28 cellular contexts compared by ENCODE assay signal in the genomic region with DNA sequence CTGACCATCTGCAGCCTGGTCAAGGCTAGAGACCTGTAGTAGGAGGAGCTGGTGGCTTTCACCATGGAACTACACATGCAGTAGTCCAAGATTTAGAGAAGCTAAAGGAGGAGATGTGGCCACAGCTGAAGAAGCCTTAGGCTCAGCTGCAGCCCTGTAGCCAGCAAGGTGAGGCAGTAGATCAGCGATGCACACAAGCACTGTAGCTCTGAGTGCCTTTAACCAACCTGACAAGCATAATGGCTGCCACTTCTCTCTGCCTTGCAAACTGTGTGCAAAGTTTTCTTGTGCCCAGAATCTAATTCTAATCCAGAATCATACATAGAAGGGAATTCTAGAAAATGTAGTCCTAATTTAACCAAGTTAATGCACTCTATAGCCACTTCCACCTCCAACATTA.
"Had no signal": no experiment of that assay in that cellular context is flagged by ENCODE, and none has a peak within 500 bp of the region (broad histone marks: within the 10 kb centered on the region; RNA-seq: fewer than 3 reads in every experiment).

No MANE protein-coding gene starts in this region.

- DNase-seq: natural killer cell; nucleus accumbens; pancreas; psoas muscle; right cardiac atrium; right lobe of liver; sigmoid colon; small intestine; stimulated activated CD4-positive, alpha-beta T cell treated with anti-CD3 and anti-CD28 coated beads, Interleukin-15, amount 100 ng/mL, for 24 hours; stimulated activated CD4-positive, alpha-beta T cell treated with anti-CD3 and anti-CD28 coated beads, Interleukin-2, amount 100 ng/mL, for 24 hours; stimulated activated CD4-positive, alpha-beta T cell treated with anti-CD3 and anti-CD28 coated beads, Interleukin-2, amount 100 ng/mL, for 48 hours; stimulated activated CD4-positive, alpha-beta T cell treated with anti-CD3 and anti-CD28 coated beads, Interleukin-4, amount 100 ng/mL, for 24 hours; stimulated activated naive B cell treated with anti-CD40 and anti-IgM and Interleukin-4, amounts not matched to agents 10 μg/mL and 1 μg/mL and 100 μg/mL, for 72 hours; stimulated activated naive CD4-positive, alpha-beta T cell treated with Interleukin-2 at 50 U/mL for 16 hours; stomach; thyroid gland; trophoblast cell; upper lobe of left lung had no signal

- H3K36me3 ChIP-seq: neutrophil, pancreas, right lobe of liver, sigmoid colon, stomach, thoracic aorta, thyroid gland, tibial nerve, upper lobe of left lung, vagina had no signal

- H3K27ac Mint-ChIP-seq: natural killer cell; nephron; progenitor cell of endocrine pancreas; stimulated activated effector memory CD8-positive, alpha-beta T cell treated with anti-CD3 and anti-CD28 coated beads, Interleukin-12 subunit alpha, Interleukin-12 subunit beta, amount 100 ng/mL, for 72 hours; stimulated activated naive B cell treated with anti-CD40 and anti-IgM and Interleukin-4, amounts not matched to agents 10 μg/mL and 1 μg/mL and 100 μg/mL, for 72 hours; stimulated activated naive CD8-positive, alpha-beta T cell treated with anti-CD3 and anti-CD28 coated beads, Interleukin-15, Interleukin-2, amounts not matched to agents 100 ng/mL and 50 ng/mL, for 24 hours had no signal

- H3K4me3 ChIP-seq: pancreas, psoas muscle, right lobe of liver, sigmoid colon, stomach, thoracic aorta, thyroid gland, tibial nerve, upper lobe of left lung, vagina had no signal

- H3K9me3 Mint-ChIP-seq: natural killer cell; nephron; neural crest cell; stimulated activated effector memory CD8-positive, alpha-beta T cell treated with anti-CD3 and anti-CD28 coated beads, Interleukin-12 subunit alpha, Interleukin-12 subunit beta, amount 100 ng/mL, for 72 hours; stimulated activated naive B cell treated with anti-CD40 and anti-IgM and Interleukin-4, amounts not matched to agents 10 μg/mL and 1 μg/mL and 100 μg/mL, for 72 hours; stimulated activated naive CD8-positive, alpha-beta T cell treated with anti-CD3 and anti-CD28 coated beads, Interleukin-15, Interleukin-2, amounts not matched to agents 100 ng/mL and 50 ng/mL, for 24 hours had no signal

- H3K4me3 Mint-ChIP-seq: natural killer cell; nephron; neural crest cell; stimulated activated effector memory CD8-positive, alpha-beta T cell treated with anti-CD3 and anti-CD28 coated beads, Interleukin-12 subunit alpha, Interleukin-12 subunit beta, amount 100 ng/mL, for 72 hours; stimulated activated naive B cell treated with anti-CD40 and anti-IgM and Interleukin-4, amounts not matched to agents 10 μg/mL and 1 μg/mL and 100 μg/mL, for 72 hours; stimulated activated naive CD8-positive, alpha-beta T cell treated with anti-CD3 and anti-CD28 coated beads, Interleukin-15, Interleukin-2, amounts not matched to agents 100 ng/mL and 50 ng/mL, for 24 hours had no signal

- FAIRE-seq: pancreas, small intestine, urothelium cell line had no signal

- H3K36me3 Mint-ChIP-seq: natural killer cell; stimulated activated effector memory CD8-positive, alpha-beta T cell treated with anti-CD3 and anti-CD28 coated beads, Interleukin-12 subunit alpha, Interleukin-12 subunit beta, amount 100 ng/mL, for 72 hours; stimulated activated naive B cell treated with anti-CD40 and anti-IgM and Interleukin-4, amounts not matched to agents 10 μg/mL and 1 μg/mL and 100 μg/mL, for 72 hours had no signal

- H3K9me3 ChIP-seq: neutrophil, pancreas, psoas muscle, right lobe of liver, sigmoid colon, stomach, thoracic aorta, thyroid gland, tibial nerve, upper lobe of left lung, vagina had no signal

- H3K4me1 Mint-ChIP-seq: natural killer cell; neural crest cell; stimulated activated effector memory CD8-positive, alpha-beta T cell treated with anti-CD3 and anti-CD28 coated beads, Interleukin-12 subunit alpha, Interleukin-12 subunit beta, amount 100 ng/mL, for 72 hours had no signal

- H3K27me3 ChIP-seq: neutrophil, pancreas, right lobe of liver, sigmoid colon, stomach, thyroid gland, tibial nerve, upper lobe of left lung, vagina had no signal

- H3K4me1 ChIP-seq: sigmoid colon, stomach, thyroid gland, tibial nerve, upper lobe of left lung, vagina had no signal
